8 cellular contexts compared by ENCODE assay signal in genomic region chr3:188796122-188796631, GRCh38.
A peak's percentile ranks its signal among the peaks of the same experiment; 100 is the strongest.
DNase-seq lines count a peak whose midpoint lies in the region; ATAC-seq lines count a peak whose summit lies in the region.

No MANE protein-coding gene starts in this region.

- ATAC-seq in GM18867 (IDR thresholded peaks at IDR 0.05; ENCODE audit: unreplicated experiment), result peak; percentile 62
- ATAC-seq in HG03565 (IDR thresholded peaks at IDR 0.05; ENCODE audit: unreplicated experiment), result peak; percentile 90
- ATAC-seq in HG02970 (IDR thresholded peaks at IDR 0.05; ENCODE audit: low FRiP score, unreplicated experiment), result no peak

- no peaks in the 10 kb centered on the region for H3K4me1 ChIP-seq in effector memory CD4-positive, alpha-beta T cell (ENCODE audit: control insufficient read depth, insufficient read depth, low read length, poor library complexity, severe bottlenecking)

- no peaks in the 10 kb centered on the region for H3K9me3 ChIP-seq in effector memory CD4-positive, alpha-beta T cell (ENCODE audit: control insufficient read depth, low read length)

- peak; percentile 52 for DNase-seq in dedifferentiated amniotic fluid mesenchymal stem cell (ENCODE audit: extremely low spot score)
- DNase-seq in pons (ENCODE audit: low spot score), result peak; percentile 86
- no peak for DNase-seq in stimulated activated CD4-positive, alpha-beta T cell treated with anti-CD3 and anti-CD28 coated beads, Interleukin-12 subunit alpha, Interleukin-12 subunit beta, amount 100 ng/mL, for 4 hours
- DNase-seq in activated naive CD4-positive, alpha-beta T cell treated with anti-CD3 and anti-CD28 coated beads, Interleukin-2, amount 50 U/mL, for 16 hours, result no peak
- DNase-seq in effector memory CD4-positive, alpha-beta T cell, result no peak

- no peak overlapping the region for H3K4me3 ChIP-seq in effector memory CD4-positive, alpha-beta T cell (ENCODE audit: insufficient read depth, low read depth, low read length, poor library complexity, severe bottlenecking)

- peaks cover 4% of the 10 kb centered on the region for H3K36me3 ChIP-seq in effector memory CD4-positive, alpha-beta T cell (ENCODE audit: control insufficient read depth, insufficient read depth, low read length)

- no peaks in the 10 kb centered on the region for H3K27me3 ChIP-seq in effector memory CD4-positive, alpha-beta T cell (replicated peaks; ENCODE audit: control insufficient read depth, insufficient read depth, low read length, poor library complexity, severe bottlenecking)

- H3K27ac ChIP-seq in effector memory CD4-positive, alpha-beta T cell (ENCODE audit: insufficient read depth, low read length, poor library complexity, severe bottlenecking), result no peak overlapping the region

Comparison
In these comparisons a context has a peak if more than half of its experiments do, and no peak if none do; other contexts are left out.
1. DNase-seq: peak in dedifferentiated amniotic fluid mesenchymal stem cell (single experiment) and pons (single experiment); none in stimulated activated CD4-positive, alpha-beta T cell treated with anti-CD3 and anti-CD28 coated beads, Interleukin-12 subunit alpha, Interleukin-12 subunit beta, amount 100 ng/mL, for 4 hours (single experiment), activated naive CD4-positive, alpha-beta T cell treated with anti-CD3 and anti-CD28 coated beads, Interleukin-2, amount 50 U/mL, for 16 hours (single experiment) and effector memory CD4-positive, alpha-beta T cell (0 of 3).